In genomic region chr3:52144034-52144795, GRCh38 we compare ENCODE assay signal across 9 cellular contexts. TPM values are rescaled to one million over a fixed set of nuclear protein-coding genes. Genes with fewer than 3 reads are reported as not detected.
DNase-seq lines count a peak whose midpoint lies in the region; ATAC-seq and TF ChIP-seq lines count a peak whose summit lies in the region.
"Had no signal": no experiment of that assay in that cellular context is flagged by ENCODE, and none has a peak within 500 bp of the region (broad histone marks: within the 10 kb centered on the region; RNA-seq: fewer than 3 reads in every experiment).

No MANE protein-coding gene starts in this region.

- H3K27me3 ChIP-seq in CD4-positive, alpha-beta T cell (ENCODE audit: control insufficient read depth, insufficient read depth, low read length), result no peaks in the 10 kb centered on the region

- H3K9me3 ChIP-seq in CD4-positive, alpha-beta T cell (ENCODE audit: control insufficient read depth, low read length), result no peaks in the 10 kb centered on the region

- H3K36me3 Mint-ChIP-seq in CD4-positive, alpha-beta T cell (ENCODE audit: low read depth), result no peaks in the 10 kb centered on the region
- H3K36me3 Mint-ChIP-seq: activated naive CD8-positive, alpha-beta T cell had no signal

- no peak for TF ChIP-seq POLR2A in lower leg skin (IDR thresholded peaks at IDR 0.05)

- intact Hi-C loops in CD4-positive, alpha-beta T cell (cut with DNase I, micrococcal nuclease), result loop anchor here (1.0 to 10.0 kb wide), 5 partner anchors 21 to 639 kb away; partner anchors contain the start of genes PARP3 (in 2 of the 2) and DCAF1 (in 1 of the 2)
- intact Hi-C loops in lower leg skin (cut with DNase I; ENCODE audit: low total_unique reads), result loop anchor here (5.0 kb wide), 2 partner anchors 142 to 202 kb away; partner anchors contain the start of genes PARP3 and RRP9

- peaks cover 8% of the 10 kb centered on the region for H3K4me1 Mint-ChIP-seq in CD4-positive, alpha-beta T cell (ENCODE audit: low read depth)

- no peak overlapping the region for H3K4me3 ChIP-seq in lower leg skin (ENCODE audit: low read depth, poor library complexity, severe bottlenecking)

- no peak overlapping the region for H3K27ac Mint-ChIP-seq in CD4-positive, alpha-beta T cell
- H3K27ac Mint-ChIP-seq: activated naive CD8-positive, alpha-beta T cell had no signal

- DNase-seq in CD4-positive, alpha-beta T cell, result peak; percentile 79 to 88 (median 86)
- peak; percentile 12 for DNase-seq in GOT3 (lab: John Stamatoyannopoulos, UW)
- DNase-seq in NCI-H510A (lab: John Stamatoyannopoulos, UW), result peak; percentile 12
- peak; percentile 85 to 87 for DNase-seq in activated CD4-positive, alpha-beta T cell treated with anti-CD3 and anti-CD28 coated beads, Interleukin-2, amount 50 U/mL, for 48 hours
- peak; percentile 43 for DNase-seq in dedifferentiated amniotic fluid mesenchymal stem cell (ENCODE audit: extremely low spot score)
- DNase-seq in lower leg skin (ENCODE audit: low spot score in 2 of 2), result peak; percentile 85 to 96
- peak; percentile 73 to 79 (median 74) for DNase-seq in stimulated activated CD4-positive, alpha-beta T cell treated with anti-CD3 and anti-CD28 coated beads, TNF-alpha, amount 100 ng/mL, for 4 hours (ENCODE audit: low read depth in 3 of 3)

- POLR2A ChIA-PET in CD4-positive, alpha-beta T cell (lab: Charles Lee), result no interaction called here

- H3K27ac ChIP-seq in CD4-positive, alpha-beta T cell (ENCODE audit: low read depth, low read length), result no peak overlapping the region

- peak; percentile 100 for ATAC-seq in CD4-positive, alpha-beta T cell (ENCODE audit: poor library complexity)
- ATAC-seq in HG03378 (IDR thresholded peaks at IDR 0.05; ENCODE audit: unreplicated experiment), result no peak

- no peak overlapping the region for H3K4me3 Mint-ChIP-seq in CD4-positive, alpha-beta T cell
- H3K4me3 Mint-ChIP-seq: activated naive CD8-positive, alpha-beta T cell had no signal

- H3K9me3 Mint-ChIP-seq in CD4-positive, alpha-beta T cell, result no peaks in the 10 kb centered on the region

- CTCF ChIA-PET in CD4-positive, alpha-beta T cell (lab: Charles Lee), result interaction anchor here (1.0 to 3.7 kb wide), 5 partner anchors 21 to 148 kb away, joined by 3 to 25 read pairs (median 4); partner anchors contain the start of genes DUSP7 and RPL29

- H3K27me3 Mint-ChIP-seq in CD4-positive, alpha-beta T cell, result no peaks in the 10 kb centered on the region
- H3K27me3 Mint-ChIP-seq: activated naive CD8-positive, alpha-beta T cell had no signal

- peak; percentile 92 for TF ChIP-seq CTCF in CD4-positive, alpha-beta T cell (IDR thresholded peaks at IDR 0.05)
- TF ChIP-seq CTCF in lower leg skin (IDR thresholded peaks at IDR 0.05), result peak in 2 of 3 donors; percentile 73 to 85

- 64 to 69% methylated on average over 3 of the region's 3 CpGs for WGBS in lower leg skin, 2 donors

RNA-seq across cellular contexts. Expression of gene POC1A, which starts 10.0 kb away (rescaled TPM):
- total RNA-seq in CD4-positive, alpha-beta T cell, result under 1 TPM; 0.22 to 0.39 TPM
- 1 to 10 TPM; 1.6 to 4.9 (median 1.9) TPM for total RNA-seq in lower leg skin

RNA-seq across cellular contexts. Expression of gene ALAS1, which starts 53.7 kb away (rescaled TPM):
- total RNA-seq in CD4-positive, alpha-beta T cell, result 1 to 10 TPM; 6.0 to 7.0 TPM
- 10 to 100 TPM; 17.5 to 43.1 (median 32.2) TPM for total RNA-seq in lower leg skin

Comparison
In these comparisons a context has a peak if more than half of its experiments do, and no peak if none do; other contexts are left out.
1. DNase-seq: peak in every context shown above with its lines; median percentile 90 in lower leg skin; 86 in CD4-positive, alpha-beta T cell; 86 in activated CD4-positive, alpha-beta T cell treated with anti-CD3 and anti-CD28 coated beads, Interleukin-2, amount 50 U/mL, for 48 hours; 74 in stimulated activated CD4-positive, alpha-beta T cell treated with anti-CD3 and anti-CD28 coated beads, TNF-alpha, amount 100 ng/mL, for 4 hours; 43 in dedifferentiated amniotic fluid mesenchymal stem cell; 12 in GOT3; 12 in NCI-H510A.